ENCODE assay signal across 30 cellular contexts in the genomic region with DNA sequence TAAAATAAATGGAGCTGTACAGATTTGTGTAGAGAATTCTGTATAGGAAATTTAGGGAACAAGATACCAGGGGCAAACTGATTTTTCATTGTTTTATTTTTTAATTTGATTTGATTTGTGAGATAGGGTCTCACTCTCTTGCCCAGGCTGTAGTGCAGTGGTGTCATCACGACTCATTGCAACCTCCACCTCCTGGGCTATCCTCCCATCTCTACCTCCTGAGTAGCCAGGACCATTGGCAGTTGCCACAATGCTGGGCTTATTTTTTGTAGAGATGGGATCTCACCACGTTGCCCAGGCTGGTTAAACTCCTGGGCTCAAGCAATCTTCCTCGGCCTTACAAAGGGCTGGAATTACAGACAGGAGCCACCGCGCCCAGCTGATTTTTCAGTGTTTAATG. TPM values are rescaled to one million over a fixed set of nuclear protein-coding genes. Genes with fewer than 3 reads are reported as not detected.
"Had no signal": no experiment of that assay in that cellular context is flagged by ENCODE, and none has a peak within 500 bp of the region (broad histone marks: within the 10 kb centered on the region; RNA-seq: fewer than 3 reads in every experiment).

No MANE protein-coding gene starts in this region.

- H3K4me1 ChIP-seq: neural progenitor cell, parathyroid adenoma, psoas muscle, spleen, suprapubic skin, testis, tibial artery, transverse colon, upper lobe of right lung, uterus had no signal

- H3K79me2 ChIP-seq: parathyroid adenoma had no signal

- H3K27me3 ChIP-seq: neural progenitor cell, ovary, spleen, suprapubic skin, testis, tibial artery, transverse colon, upper lobe of right lung, uterus had no signal

- H3K4me2 ChIP-seq: neural progenitor cell, smooth muscle cell had no signal

- H3K9me3 ChIP-seq: ovary, psoas muscle, spleen, suprapubic skin, testis, tibial artery, transverse colon, upper lobe of right lung, uterus had no signal

- H3K9ac ChIP-seq: neural progenitor cell, parathyroid adenoma had no signal

- DNase-seq: naive thymus-derived CD8-positive, alpha-beta T cell; nephron progenitor cell; occipital lobe; ovary; posterior cingulate gyrus; psoas muscle; right cardiac atrium; spleen; stimulated activated CD4-positive, alpha-beta T cell treated with anti-CD3 and anti-CD28 coated beads, Interleukin-12 subunit alpha, Interleukin-12 subunit beta, amount 100 ng/mL, for 4 hours; stimulated activated CD4-positive, alpha-beta T cell treated with anti-CD3 and anti-CD28 coated beads, Interleukin-1b, Interleukin-23, amount 100 ng/mL, for 48 hours; stimulated activated CD4-positive, alpha-beta T cell treated with anti-CD3 and anti-CD28 coated beads, Interleukin-4, amount 100 ng/mL, for 1 hour; stimulated activated CD4-positive, alpha-beta T cell treated with anti-CD3 and anti-CD28 coated beads, Interleukin-4, amount 100 ng/mL, for 4 hours; stimulated activated CD8-positive, alpha-beta memory T cell treated with anti-CD3 and anti-CD28 coated beads, Interleukin-4, amount 100 ng/mL, for 48 hours; stimulated activated naive CD4-positive, alpha-beta T cell; stimulated activated naive CD8-positive, alpha-beta T cell treated with anti-CD3 and anti-CD28 coated beads, Interleukin-15, amount 100 ng/mL, for 72 hours; stimulated activated naive CD8-positive, alpha-beta T cell treated with anti-CD3 and anti-CD28 coated beads, Interleukin-15, Interleukin-2, amounts not matched to agents 100 U/mL and 50 U/mL, for 24 hours; substantia nigra; testis; tibial artery; transverse colon; upper lobe of right lung; uterus had no signal

- H3K4me3 ChIP-seq: neural progenitor cell, ovary, psoas muscle, skin epidermis, smooth muscle cell, spleen, suprapubic skin, testis, tibial artery, transverse colon, upper lobe of right lung, uterus had no signal

- ATAC-seq: naive thymus-derived CD8-positive, alpha-beta T cell; natural killer cell treated with Interleukin-12 subunit alpha and Interleukin-12 subunit beta and Interleukin-15 and Interleukin-18, amount 100 ng/mL, for 72 hours; psoas muscle; right cardiac atrium; sciatic nerve; stimulated activated memory B cell treated with anti-CD40 and anti-IgM and Interleukin-4, amounts not matched to agents 10 μg/mL and 1 μg/mL and 100 μg/mL, for 72 hours; stimulated activated naive CD8-positive, alpha-beta T cell treated with anti-CD3 and anti-CD28 coated beads, Interleukin-15, amount 100 ng/mL, for 72 hours; stimulated activated naive CD8-positive, alpha-beta T cell treated with anti-CD3 and anti-CD28 coated beads, Interleukin-15, Interleukin-2, amounts not matched to agents 100 U/mL and 50 U/mL, for 24 hours; upper lobe of right lung had no signal

- H3K27ac ChIP-seq: ovary, parathyroid adenoma, psoas muscle, skin epidermis, spleen, suprapubic skin, testis, tibial artery, transverse colon, upper lobe of right lung, uterus had no signal

- H3K36me3 ChIP-seq: ovary, uterus had no signal

- H2AFZ ChIP-seq: neural progenitor cell, parathyroid adenoma had no signal

RNA-seq across cellular contexts. Expression of a gene that starts 43.4 kb away (rescaled TPM):
- total RNA-seq: naive thymus-derived CD8-positive, alpha-beta T cell; natural killer cell treated with Interleukin-12 subunit alpha and Interleukin-12 subunit beta and Interleukin-15 and Interleukin-18, amount 100 ng/mL, for 72 hours; occipital lobe; ovary; psoas muscle; right cardiac atrium; upper lobe of right lung had no signal
- polyA plus RNA-seq: ovary, right cardiac atrium had no signal
